ENCODE assay signal across 8 cellular contexts in the genomic region with DNA sequence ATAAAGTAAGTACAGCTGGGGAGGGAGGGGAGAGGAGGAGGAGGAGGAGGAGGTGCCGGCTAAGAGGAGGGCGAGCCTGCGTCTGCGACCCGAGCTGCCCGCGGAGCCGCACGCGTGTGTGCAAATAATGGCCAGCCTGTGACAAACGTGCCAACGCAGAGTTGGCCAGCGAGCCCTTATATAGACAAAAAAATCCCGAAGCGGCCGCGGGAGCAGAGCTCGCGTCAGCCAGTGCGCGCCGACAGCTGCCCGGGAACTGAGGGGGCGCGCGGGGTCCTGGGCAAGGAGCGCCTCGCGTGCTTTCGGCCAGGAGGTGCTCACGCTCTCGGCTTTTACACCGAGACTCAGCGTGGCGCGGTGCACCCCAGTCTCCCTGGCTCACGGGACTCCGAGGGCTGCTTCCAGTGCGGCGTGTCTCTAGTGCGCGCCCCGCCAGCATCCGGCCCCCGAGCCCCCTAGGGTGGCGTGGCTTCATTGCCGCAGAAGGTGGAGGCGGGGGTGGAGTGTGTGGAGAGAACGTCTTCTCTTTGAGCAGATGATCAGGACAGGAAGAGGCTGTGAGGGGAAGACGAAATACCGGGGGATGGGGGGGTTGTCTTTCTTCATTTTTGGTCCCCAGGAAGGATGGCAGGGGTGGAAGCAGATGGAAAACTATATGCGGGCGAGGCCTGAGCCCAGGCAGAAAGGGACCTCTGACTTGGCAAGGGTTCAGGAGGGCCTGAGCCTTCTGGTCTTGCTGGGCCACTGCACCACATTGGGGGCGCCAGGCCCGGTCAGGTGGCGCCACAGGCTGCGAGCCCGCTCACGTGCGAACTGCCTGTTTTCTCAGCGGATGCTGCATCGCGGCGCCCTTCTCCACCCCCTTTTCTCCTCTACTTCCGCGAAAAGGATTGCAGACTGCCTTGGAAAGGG. TPM values are rescaled to one million over a fixed set of nuclear protein-coding genes. Genes with fewer than 3 reads are reported as not detected.
DNase-seq lines count a peak whose midpoint lies in the region; ATAC-seq, FAIRE-seq and TF ChIP-seq lines count a peak whose summit lies in the region.

No MANE protein-coding gene starts in this region.

- ATAC-seq in A549: peak; percentile 66 to 75
- peak; percentile 41 for ATAC-seq in GM18868 (IDR thresholded peaks at IDR 0.05; ENCODE audit: unreplicated experiment)
- ATAC-seq in HG03103 (IDR thresholded peaks at IDR 0.05; ENCODE audit: low read depth, unreplicated experiment): peak; percentile 41
- ATAC-seq in left lung: peak; percentile 71

- H3K4me3 ChIP-seq in A549 (peak overlapping the region; percentile 60), colonic mucosa (peak overlapping the region; percentile 55), left lung (peak overlapping the region; percentile 58 to 70)

- POLR2A ChIA-PET in A549 (lab: Yijun Ruan, JAX): no interaction called here

- TF ChIP-seq RAD21 in A549 (conservative IDR thresholded peaks at IDR 0.05 in 1 of 2, IDR thresholded peaks at IDR 0.05 in 1 of 2): no peak

- WGBS in A549 (ENCODE audit: missing lambda C conversion rate): 10% methylated on average over 50 of the region's 66 CpGs

- H3K4me1 ChIP-seq in A549: peaks cover 9% of the 10 kb centered on the region; the same call in 1 of the 3 replicates
- H3K4me1 ChIP-seq in colonic mucosa: no peaks in the 10 kb centered on the region
- H3K4me1 ChIP-seq in left lung: peaks cover 5 to 50% of the 10 kb centered on the region in 2 donors

- H3K9me3 ChIP-seq in A549 (no peaks in the 10 kb centered on the region), colonic mucosa (no peaks in the 10 kb centered on the region), left lung (no peaks in the 10 kb centered on the region)

- no peak for TF ChIP-seq EP300 in A549 (IDR thresholded peaks at IDR 0.05)

- no peaks in the 10 kb centered on the region for H3K36me3 ChIP-seq in colonic mucosa
- H3K36me3 ChIP-seq in left lung: no peaks in the 10 kb centered on the region

- intact Hi-C loops in colonic mucosa (cut with DNase I): no loop called here
- intact Hi-C loops in left lung (cut with DNase I): no loop called here

- H3K4me2 ChIP-seq in A549: peak overlapping the region; percentile 95

- no peaks in the 10 kb centered on the region for H3K27me3 ChIP-seq in colonic mucosa
- H3K27me3 ChIP-seq in left lung: no peaks in the 10 kb centered on the region

- DNase-seq in A549 (ENCODE audit: low read depth in 1 of 2, low spot score in 1 of 2) (peak; percentile 3 to 9), NCI-H226 (peak; percentile 76), colonic mucosa (peak; percentile 78), left lung (peak; percentile 85 to 90)
- DNase-seq in activated CD4-positive, alpha-beta T cell treated with anti-CD3 and anti-CD28 coated beads for 4 hours: peak; percentile 71 to 84
- peak; percentile 75 for DNase-seq in stimulated activated CD4-positive, alpha-beta T cell treated with anti-CD3 and anti-CD28 coated beads, Interleukin-2, amount 100 ng/mL, for 4 hours (ENCODE audit: low read depth)

- H3K27ac ChIP-seq in A549 (peak overlapping the region in 1 of 2 experiments; percentile 30; a peak in 2 of 6 replicates), colonic mucosa (peak overlapping the region; percentile 85), left lung (peak overlapping the region; percentile 94)

- TF ChIP-seq POLR2A in A549 (IDR thresholded peaks at IDR 0.05; ENCODE audit: low read length): no peak; the same call in 1 of the 2 replicates

- TF ChIP-seq CTCF in A549 (IDR thresholded peaks at IDR 0.05): no peak
- TF ChIP-seq CTCF in colonic mucosa (IDR thresholded peaks at IDR 0.05): no peak
- TF ChIP-seq CTCF in left lung (IDR thresholded peaks at IDR 0.05): no peak

- no peak for FAIRE-seq in A549 (lab: Jason Lieb, UNC)

- CTCF ChIA-PET in A549 (lab: Yijun Ruan, JAX): no interaction called here

- peak overlapping the region; percentile 52 to 89 for H3K9ac ChIP-seq in colonic mucosa (ENCODE audit: low read depth in 2 of 2, low read length in 2 of 2)

TF ChIP-seq in A549, 52 proteins besides CTCF, POLR2A, EP300 and RAD21:
- TF ChIP-seq, protein P1, sequence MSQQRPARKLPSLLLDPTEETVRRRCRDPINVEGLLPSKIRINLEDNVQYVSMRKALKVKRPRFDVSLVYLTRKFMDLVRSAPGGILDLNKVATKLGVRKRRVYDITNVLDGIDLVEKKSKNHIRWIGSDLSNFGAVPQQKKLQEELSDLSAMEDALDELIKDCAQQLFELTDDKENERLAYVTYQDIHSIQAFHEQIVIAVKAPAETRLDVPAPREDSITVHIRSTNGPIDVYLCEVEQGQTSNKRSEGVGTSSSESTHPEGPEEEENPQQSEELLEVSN (IDR thresholded peaks at IDR 0.05; ENCODE audit: borderline replicate concordance, low read depth): peak; percentile 52; the same call in 1 of the 2 replicates
- TF ChIP-seq RNF2 (IDR thresholded peaks at IDR 0.05; ENCODE audit: borderline replicate concordance, low read depth): no peak
TF ChIP-seq in A549: peak in this region for 1.

RNA-seq across cellular contexts. Expression of gene SLC16A7, which starts 0.7 kb away (rescaled TPM):
- polyA plus RNA-seq in A549 (2011; rRNA removed): 0.23 and 0.54 TPM in 2 replicates
- 0.03 and 0.04 TPM in 2 replicates for polyA plus RNA-seq in A549 (2012; cell fraction: cytosol; rRNA removed)
- polyA plus RNA-seq in A549 (2012; cell fraction: nucleus; rRNA removed): 0.01 TPM in 2 replicates
- 0.14 to 0.45 TPM (median 0.17 TPM) in 3 replicates for polyA plus RNA-seq in A549 (2017; fragmentation: RNase III; extraction: RNeasy Plus Mini Kit Qiagen cat#74134 plus additional on column Dnase treatment)
- polyA minus RNA-seq in A549 (2011; rRNA and poly(A)+ RNA removed): 0.68 and 1.5 TPM in 2 replicates
- 1 to 10 TPM; 4.4 to 9.5 TPM for total RNA-seq in colonic mucosa
- total RNA-seq in left lung: 10 to 100 TPM; 26.0 to 33.9 TPM

Comparison
In these comparisons a context has a peak if more than half of its experiments do, and no peak if none do; other contexts are left out.
1. DNase-seq: peak in every context shown above with its lines; median percentile 88 in left lung; 78 in colonic mucosa; 78 in activated CD4-positive, alpha-beta T cell treated with anti-CD3 and anti-CD28 coated beads for 4 hours; 76 in NCI-H226; 75 in stimulated activated CD4-positive, alpha-beta T cell treated with anti-CD3 and anti-CD28 coated beads, Interleukin-2, amount 100 ng/mL, for 4 hours; 6 in A549.